Comparison of ENCODE assay signal across 8 cellular contexts in the genomic region with DNA sequence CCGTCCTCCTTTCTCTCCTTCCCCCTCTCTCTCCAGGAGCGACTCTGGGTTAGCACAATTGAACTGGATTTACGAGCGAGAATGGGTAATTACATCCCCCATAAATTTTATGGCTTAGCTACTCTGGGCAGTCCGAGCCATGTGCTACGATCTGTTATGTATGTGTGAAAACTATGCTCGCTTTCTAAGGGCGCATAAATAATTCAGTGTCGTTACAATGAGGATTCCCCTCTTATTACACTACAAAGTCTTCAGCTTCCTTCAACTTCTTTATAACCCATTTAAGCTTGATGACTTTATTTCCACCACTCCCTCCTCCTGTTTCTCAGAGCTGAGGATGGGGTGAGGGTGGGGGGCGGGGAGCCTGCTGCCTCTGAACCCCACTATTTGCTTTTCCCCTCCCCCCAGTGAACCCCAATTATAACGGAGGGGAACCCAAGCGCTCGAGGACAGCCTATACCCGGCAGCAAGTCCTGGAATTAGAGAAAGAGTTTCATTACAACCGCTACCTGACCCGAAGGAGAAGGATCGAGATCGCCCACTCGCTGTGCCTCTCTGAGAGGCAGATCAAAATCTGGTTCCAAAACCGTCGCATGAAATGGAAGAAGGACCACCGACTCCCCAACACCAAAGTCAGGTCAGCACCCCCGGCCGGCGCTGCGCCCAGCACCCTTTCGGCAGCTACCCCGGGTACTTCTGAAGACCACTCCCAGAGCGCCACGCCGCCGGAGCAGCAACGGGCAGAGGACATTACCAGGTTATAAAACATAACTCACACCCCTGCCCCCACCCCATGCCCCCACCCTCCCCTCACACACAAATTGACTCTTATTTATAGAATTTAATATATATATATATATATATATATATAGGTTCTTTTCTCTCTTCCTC. TPM values are rescaled to one million over a fixed set of nuclear protein-coding genes. Genes with fewer than 3 reads are reported as not detected.
DNase-seq lines count a peak whose midpoint lies in the region; ATAC-seq and TF ChIP-seq lines count a peak whose summit lies in the region.

No MANE protein-coding gene starts in this region.

- DNase-seq in BJ (ENCODE audit: low read depth) = no peak
- peak; percentile 66 for DNase-seq in HuH-7 (ENCODE audit: low spot score)
- no peak for DNase-seq in central memory CD8-positive, alpha-beta T cell (ENCODE audit: low spot score in 2 of 2)
- no peak for DNase-seq in neural progenitor cell (ENCODE audit: low spot score)
- no peak for DNase-seq in AML-193 (lab: John Stamatoyannopoulos, UW)

- POLR2A ChIA-PET in BJ (lab: Charles Lee) = interaction anchor here (0.6 kb wide), 1 partner anchor 13 kb away, joined by 3 read pairs; no protein-coding TSS in a partner anchor

- H3K36me3 ChIP-seq in BJ (ENCODE audit: control insufficient read depth, insufficient read depth, low read length) = no peaks in the 10 kb centered on the region
- no peaks in the 10 kb centered on the region for H3K36me3 ChIP-seq in neural progenitor cell

- peaks cover 7% of the 10 kb centered on the region for H3K4me1 ChIP-seq in neural progenitor cell

- H3K4me3 Mint-ChIP-seq in central memory CD8-positive, alpha-beta T cell = peak overlapping the region; percentile 91
- H3K4me3 Mint-ChIP-seq in neural progenitor cell = no peak overlapping the region

- peaks cover 21% of the 10 kb centered on the region for H3K27me3 ChIP-seq in BJ (ENCODE audit: control insufficient read depth, insufficient read depth, low read length)
- H3K27me3 ChIP-seq in neural progenitor cell = peaks cover 100% of the 10 kb centered on the region

- H3K9me3 Mint-ChIP-seq in central memory CD8-positive, alpha-beta T cell = no peaks in the 10 kb centered on the region
- H3K9me3 Mint-ChIP-seq in neural progenitor cell = peaks cover 2% of the 10 kb centered on the region

- H3K4me3 ChIP-seq in BJ (ENCODE audit: low read depth, low read length) = peak overlapping the region; percentile 6; the same call in 1 of the 2 replicates
- H3K4me3 ChIP-seq in neural progenitor cell = no peak overlapping the region

- H3K27ac Mint-ChIP-seq in central memory CD8-positive, alpha-beta T cell (ENCODE audit: low read depth) = peak overlapping the region; percentile 92
- H3K27ac Mint-ChIP-seq in neural progenitor cell = no peak overlapping the region

- CTCF ChIA-PET in BJ (lab: Yijun Ruan, JAX) = no interaction called here

- ATAC-seq in central memory CD8-positive, alpha-beta T cell (replicated peaks; ENCODE audit: extremely low read depth, poor library complexity, severe bottlenecking) = no peak
- ATAC-seq in GM21390 (IDR thresholded peaks at IDR 0.05; ENCODE audit: unreplicated experiment) = no peak
- ATAC-seq in HG03442 (IDR thresholded peaks at IDR 0.05; ENCODE audit: unreplicated experiment) = no peak
- ATAC-seq in HG02840 (IDR thresholded peaks at IDR 0.05; ENCODE audit: low FRiP score, unreplicated experiment) = no peak

- peaks cover 72% of the 10 kb centered on the region for H4K20me1 ChIP-seq in neural progenitor cell (ENCODE audit: low read depth)

- H3K27ac ChIP-seq in neural progenitor cell = no peak overlapping the region

- H3K9ac ChIP-seq in neural progenitor cell = no peak overlapping the region

- no peaks in the 10 kb centered on the region for H3K79me2 ChIP-seq in neural progenitor cell (ENCODE audit: low read depth)

- no peak overlapping the region for H2AFZ ChIP-seq in neural progenitor cell (replicated peaks)

- peaks cover 49% of the 10 kb centered on the region for H3K27me3 Mint-ChIP-seq in central memory CD8-positive, alpha-beta T cell
- peaks cover 92% of the 10 kb centered on the region for H3K27me3 Mint-ChIP-seq in neural progenitor cell (ENCODE audit: insufficient read depth, low read depth)

- H3F3A ChIP-seq in neural progenitor cell (ENCODE audit: low read depth) = no peaks in the 10 kb centered on the region

- TF ChIP-seq CTCF in BJ (IDR thresholded peaks at IDR 0.05; ENCODE audit: insufficient read depth, low read depth, low read length) = no peak
- no peak for TF ChIP-seq CTCF in neural progenitor cell (IDR thresholded peaks at IDR 0.05)

- peaks cover 47% of the 10 kb centered on the region for H3K4me1 Mint-ChIP-seq in central memory CD8-positive, alpha-beta T cell
- H3K4me1 Mint-ChIP-seq in neural progenitor cell = no peaks in the 10 kb centered on the region

- peak overlapping the region; percentile 53 for H3K4me2 ChIP-seq in neural progenitor cell

- peaks cover 15% of the 10 kb centered on the region for H3K36me3 Mint-ChIP-seq in central memory CD8-positive, alpha-beta T cell (ENCODE audit: insufficient read depth)
- H3K36me3 Mint-ChIP-seq in neural progenitor cell = no peaks in the 10 kb centered on the region

- H3K9me3 ChIP-seq in neural progenitor cell (ENCODE audit: low read depth) = no peaks in the 10 kb centered on the region

RNA-seq across cellular contexts. Expression of a gene that starts 1.1 kb away (rescaled TPM):
- 0.69 and 0.93 TPM in 2 replicates for polyA plus RNA-seq in BJ (2011; rRNA removed)
- polyA minus RNA-seq in BJ (2011; rRNA and poly(A)+ RNA removed) = 0.14 and 0.93 TPM in 2 replicates
- total RNA-seq in neural progenitor cell (ENCODE audit: low replicate concordance) = not detected in 2 replicates

RNA-seq across cellular contexts. Expression of a gene that starts 21.8 kb away (rescaled TPM):
- polyA plus RNA-seq in BJ (2011; rRNA removed) = 0.06 TPM in 1 of 2 replicates, not detected in the other
- polyA minus RNA-seq in BJ (2011; rRNA and poly(A)+ RNA removed) = 0.24 and 0.36 TPM in 2 replicates
- total RNA-seq in neural progenitor cell (ENCODE audit: low replicate concordance) = not detected in 2 replicates

RNA-seq across cellular contexts. Expression of a gene that starts 26.4 kb away (rescaled TPM):
- polyA plus RNA-seq in BJ (2011; rRNA removed) = 4.5 and 5.9 TPM in 2 replicates
- polyA minus RNA-seq in BJ (2011; rRNA and poly(A)+ RNA removed) = 1.8 and 2.1 TPM in 2 replicates
- not detected in 2 replicates for total RNA-seq in neural progenitor cell (ENCODE audit: low replicate concordance)

RNA-seq across cellular contexts. Expression of a gene that starts 45.9 kb away (rescaled TPM):
- polyA plus RNA-seq in BJ (2011; rRNA removed) = 1.6 and 1.8 TPM in 2 replicates
- 0.51 and 0.62 TPM in 2 replicates for polyA minus RNA-seq in BJ (2011; rRNA and poly(A)+ RNA removed)
- not detected in 2 replicates for total RNA-seq in neural progenitor cell (ENCODE audit: low replicate concordance)

RNA-seq across cellular contexts. Expression of a gene that starts 54.7 kb away (rescaled TPM):
- polyA plus RNA-seq in BJ (2011; rRNA removed) = 1.2 and 1.8 TPM in 2 replicates
- polyA minus RNA-seq in BJ (2011; rRNA and poly(A)+ RNA removed) = 0.19 and 0.41 TPM in 2 replicates
- total RNA-seq in neural progenitor cell (ENCODE audit: low replicate concordance) = not detected in 2 replicates
